22 cellular contexts compared by ENCODE assay signal in genomic region chr1:4079815-4080214, GRCh38.
"Had no signal": no experiment of that assay in that cellular context is flagged by ENCODE, and none has a peak within 500 bp of the region (broad histone marks: within the 10 kb centered on the region; RNA-seq: fewer than 3 reads in every experiment).

No MANE protein-coding gene starts in this region.

- H3K4me2 ChIP-seq: KMS-11 had no signal

- FAIRE-seq: K562 had no signal

- DNase-seq: Kasumi-1, MM.1S, NCI-H1092 treated with DMSO at 0.1 percent for 48 hours, NCI-H1436, NCI-H187, NCI-H2029, NCI-H2081 treated with DMSO at 0.1 percent for 48 hours, NCI-H2171, NCI-H226, NCI-H446, NCI-H510A, NCI-H524 treated with DMSO at 0.1 percent for 48 hours, NCI-H69, NCI-H774, Right ventricle myocardium superior, SIG-M5 had no signal

- ATAC-seq: K562, Panc1 had no signal

- H3K4me1 ChIP-seq: SJSA1 had no signal

- H3K36me3 ChIP-seq: SJSA1 had no signal

- H3K27ac ChIP-seq: KMS-11, SJSA1, SK-N-MC had no signal

- H3K27me3 ChIP-seq: SJSA1 had no signal

- H3K4me1 Mint-ChIP-seq: IgD-negative memory B cell had no signal

- H3K4me3 ChIP-seq: K562, SJSA1, SK-N-MC had no signal
